20 cellular contexts compared by ENCODE assay signal in the genomic region with DNA sequence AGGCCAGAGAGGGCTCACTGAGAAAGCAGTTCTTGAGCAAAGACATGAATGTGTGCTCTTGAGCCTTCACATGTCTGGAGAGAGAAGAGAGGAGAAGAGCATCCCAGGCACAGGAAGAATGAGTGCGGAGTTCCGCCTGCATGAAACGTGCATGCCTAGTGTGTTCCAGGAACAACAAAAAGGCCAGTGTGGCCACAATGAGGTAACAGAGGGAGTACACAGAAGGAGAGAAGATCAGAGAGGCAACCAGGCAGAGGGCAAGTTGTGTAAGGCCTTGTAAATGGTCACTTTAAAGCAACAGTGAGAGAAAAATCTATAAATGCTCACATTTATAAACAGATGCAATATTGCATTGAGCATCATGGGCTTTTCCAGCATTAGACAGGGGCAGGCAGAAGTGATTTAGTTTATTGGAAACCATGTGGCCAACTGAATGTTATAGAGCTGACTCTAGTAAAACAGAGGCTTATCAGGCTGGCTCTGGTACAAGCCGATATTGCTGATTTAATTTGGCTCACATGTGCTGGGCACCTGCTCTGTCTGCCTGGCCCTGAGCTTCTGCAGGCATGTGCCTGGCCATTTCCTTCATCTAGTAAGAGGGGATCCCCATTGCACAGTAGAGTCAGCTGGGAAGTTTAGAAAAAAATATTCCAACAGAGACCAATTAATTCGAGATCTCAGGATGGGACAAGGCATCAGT.
"Had no signal": no experiment of that assay in that cellular context is flagged by ENCODE, and none has a peak within 500 bp of the region (broad histone marks: within the 10 kb centered on the region; RNA-seq: fewer than 3 reads in every experiment).

No MANE protein-coding gene starts in this region.

- H3K4me3 ChIP-seq: gastroesophageal sphincter, left ventricle myocardium inferior, lung, psoas muscle, sigmoid colon, skin epidermis, suprapubic skin, thyroid gland, uterus had no signal

- H3K4me1 ChIP-seq: gastroesophageal sphincter, psoas muscle, thyroid gland, uterus had no signal

- H3K36me3 ChIP-seq: gastroesophageal sphincter, sigmoid colon, suprapubic skin, thyroid gland, uterus had no signal

- ATAC-seq: esophagus mucosa, gastroesophageal sphincter, psoas muscle had no signal

- DNase-seq: effector memory CD4-positive, alpha-beta T cell; foreskin fibroblast; glutamatergic neuron; islet precursor cell; left ventricle myocardium inferior; mesenchymal stem cell; midbrain; naive B cell; psoas muscle; retina; sigmoid colon; stimulated activated CD4-positive, alpha-beta T cell treated with anti-CD3 and anti-CD28 coated beads, Interleukin-2, amount 100 ng/mL, for 24 hours; stimulated activated naive CD4-positive, alpha-beta T cell; thyroid gland; uterus had no signal

- H3K27ac ChIP-seq: gastroesophageal sphincter, psoas muscle, sigmoid colon, skin epidermis, suprapubic skin, thyroid gland had no signal

- H3K9me3 ChIP-seq: gastroesophageal sphincter, psoas muscle, sigmoid colon, suprapubic skin, thyroid gland, uterus had no signal

- H3K27me3 ChIP-seq: gastroesophageal sphincter, sigmoid colon, suprapubic skin, thyroid gland, uterus had no signal
